In genomic region chr10:95604630-95605029, GRCh38 we compare ENCODE assay signal across 18 cellular contexts. TPM values are rescaled to one million over a fixed set of nuclear protein-coding genes. Genes with fewer than 3 reads are reported as not detected.
A peak's percentile ranks its signal among the peaks of the same experiment; 100 is the strongest.
DNase-seq lines count a peak whose midpoint lies in the region; ATAC-seq and TF ChIP-seq lines count a peak whose summit lies in the region.
"Had no signal": no experiment of that assay in that cellular context is flagged by ENCODE, and none has a peak within 500 bp of the region (broad histone marks: within the 10 kb centered on the region; RNA-seq: fewer than 3 reads in every experiment).

No MANE protein-coding gene starts in this region.

- DNase-seq in cardiac muscle cell (ENCODE audit: low read depth in 1 of 2, low spot score in 1 of 2) (peak in 1 of 2 donors; percentile 45), cardiac septum (ENCODE audit: low spot score) (no peak), right atrium auricular region (ENCODE audit: low spot score) (no peak), neural progenitor cell (ENCODE audit: low spot score) (peak; percentile 55), NCI-H774 (lab: John Stamatoyannopoulos, UW) (no peak), head of caudate nucleus (no peak)
- DNase-seq in activated CD4-positive, alpha-beta T cell treated with anti-CD3 and anti-CD28 coated beads for 4 hours, result no peak
- DNase-seq: activated CD8-positive, alpha-beta T cell treated with anti-CD3 and anti-CD28 coated beads, Interleukin-2, amount 10 ng/mL, durations not matched to agents 7 days and 5 days; activated naive CD4-positive, alpha-beta T cell treated with anti-CD3 and anti-CD28 coated beads for 36 hours; activated T-cell treated with anti-CD3 and anti-CD28 coated beads, Interleukin-2, amount 50 U/mL, for 4 hours; H7; hippocampal formation; NCI-H1417 treated with DMSO at 0.1 percent for 48 hours; NCI-H524 treated with DMSO at 0.1 percent for 48 hours; stimulated activated naive B cell treated with anti-CD40 and anti-IgM and Interleukin-4, amounts not matched to agents 10 μg/mL and 1 μg/mL and 100 μg/mL, for 72 hours; upper lobe of left lung had no signal

- H3K27ac ChIP-seq in cardiac muscle cell (peak overlapping the region; percentile 99), right atrium auricular region (peak overlapping the region; percentile 59 to 94), neural progenitor cell (peak overlapping the region; percentile 41)
- H3K27ac ChIP-seq: BLaER1 had no signal

- H3K9me3 Mint-ChIP-seq in neural progenitor cell, result no peaks in the 10 kb centered on the region
- H3K9me3 Mint-ChIP-seq: activated naive CD4-positive, alpha-beta T cell treated with anti-CD3 and anti-CD28 coated beads for 36 hours; activated T-cell treated with anti-CD3 and anti-CD28 coated beads, Interleukin-2, amount 50 U/mL, for 4 hours; stimulated activated naive B cell treated with anti-CD40 and anti-IgM and Interleukin-4, amounts not matched to agents 10 μg/mL and 1 μg/mL and 100 μg/mL, for 72 hours had no signal

- H3K36me3 Mint-ChIP-seq in neural progenitor cell, result peaks cover 14% of the 10 kb centered on the region

- H3K27ac Mint-ChIP-seq in neural progenitor cell, result no peak overlapping the region
- H3K27ac Mint-ChIP-seq: activated CD8-positive, alpha-beta T cell treated with anti-CD3 and anti-CD28 coated beads, Interleukin-2, amount 10 ng/mL, durations not matched to agents 7 days and 5 days; activated naive CD4-positive, alpha-beta T cell treated with anti-CD3 and anti-CD28 coated beads for 36 hours; stimulated activated naive B cell treated with anti-CD40 and anti-IgM and Interleukin-4, amounts not matched to agents 10 μg/mL and 1 μg/mL and 100 μg/mL, for 72 hours had no signal

- H2AFZ ChIP-seq in neural progenitor cell (replicated peaks), result no peak overlapping the region

- peaks cover 6% of the 10 kb centered on the region for H3K27me3 Mint-ChIP-seq in neural progenitor cell (ENCODE audit: insufficient read depth, low read depth)
- H3K27me3 Mint-ChIP-seq: stimulated activated naive B cell treated with anti-CD40 and anti-IgM and Interleukin-4, amounts not matched to agents 10 μg/mL and 1 μg/mL and 100 μg/mL, for 72 hours had no signal

- H3K4me2 ChIP-seq in neural progenitor cell, result peak overlapping the region; percentile 24
- H3K4me2 ChIP-seq: BLaER1 had no signal

- no peak for ATAC-seq in GM19395 (IDR thresholded peaks at IDR 0.05; ENCODE audit: unreplicated experiment)
- ATAC-seq: activated CD8-positive, alpha-beta T cell treated with anti-CD3 and anti-CD28 coated beads, Interleukin-2, amount 10 ng/mL, durations not matched to agents 7 days and 5 days; activated T-cell treated with anti-CD3 and anti-CD28 coated beads, Interleukin-2, amount 50 U/mL, for 4 hours; stimulated activated naive B cell treated with anti-CD40 and anti-IgM and Interleukin-4, amounts not matched to agents 10 μg/mL and 1 μg/mL and 100 μg/mL, for 72 hours had no signal

- H3K36me3 ChIP-seq in cardiac muscle cell (peaks cover 21% of the 10 kb centered on the region), right atrium auricular region (peaks cover 14% of the 10 kb centered on the region), neural progenitor cell (no peaks in the 10 kb centered on the region)

- H3K9me3 ChIP-seq in cardiac muscle cell (ENCODE audit: low read depth), result no peaks in the 10 kb centered on the region
- no peaks in the 10 kb centered on the region for H3K9me3 ChIP-seq in right atrium auricular region
- no peaks in the 10 kb centered on the region for H3K9me3 ChIP-seq in neural progenitor cell (ENCODE audit: low read depth)
- H3K9me3 ChIP-seq: BLaER1, upper lobe of left lung had no signal

- H3K4me1 Mint-ChIP-seq in neural progenitor cell, result peaks cover 15% of the 10 kb centered on the region

- H3K4me1 ChIP-seq in cardiac muscle cell (ENCODE audit: low read depth) (peaks cover 22% of the 10 kb centered on the region), right atrium auricular region (peaks cover 0 to 31% of the 10 kb centered on the region in 2 donors), neural progenitor cell (peaks cover 18% of the 10 kb centered on the region)
- H3K4me1 ChIP-seq: BLaER1 had no signal

- H3K4me3 ChIP-seq in cardiac muscle cell (no peak overlapping the region), right atrium auricular region (no peak overlapping the region), neural progenitor cell (no peak overlapping the region)
- H3K4me3 ChIP-seq: BLaER1, upper lobe of left lung had no signal

- H3K27me3 ChIP-seq in cardiac muscle cell, result no peaks in the 10 kb centered on the region
- H3K27me3 ChIP-seq in right atrium auricular region, result no peaks in the 10 kb centered on the region
- no peaks in the 10 kb centered on the region for H3K27me3 ChIP-seq in neural progenitor cell
- H3K27me3 ChIP-seq: BLaER1, upper lobe of left lung had no signal

- H3K9ac ChIP-seq in neural progenitor cell, result no peak overlapping the region
- H3K9ac ChIP-seq: BLaER1 had no signal

- H4K20me1 ChIP-seq in neural progenitor cell (ENCODE audit: low read depth), result peaks cover 6% of the 10 kb centered on the region
- H4K20me1 ChIP-seq: BLaER1 had no signal

- H3K4me3 Mint-ChIP-seq in neural progenitor cell, result no peak overlapping the region
- H3K4me3 Mint-ChIP-seq: activated CD8-positive, alpha-beta T cell treated with anti-CD3 and anti-CD28 coated beads, Interleukin-2, amount 10 ng/mL, durations not matched to agents 7 days and 5 days; activated naive CD4-positive, alpha-beta T cell treated with anti-CD3 and anti-CD28 coated beads for 36 hours; activated T-cell treated with anti-CD3 and anti-CD28 coated beads, Interleukin-2, amount 50 U/mL, for 4 hours; stimulated activated naive B cell treated with anti-CD40 and anti-IgM and Interleukin-4, amounts not matched to agents 10 μg/mL and 1 μg/mL and 100 μg/mL, for 72 hours had no signal

- H3K79me2 ChIP-seq in neural progenitor cell (ENCODE audit: low read depth), result no peaks in the 10 kb centered on the region

- intact Hi-C loops in cardiac septum (cut with DNase I) (loop anchor here (5.0 to 10.0 kb wide), 3 partner anchors 42 to 360 kb away; partner anchors contain the start of gene SORBS1), head of caudate nucleus (cut with DNase I) (loop anchor here (5.0 kb wide), 1 partner anchor 232 kb away; no protein-coding TSS in a partner anchor)

- peaks cover 19% of the 10 kb centered on the region for H3F3A ChIP-seq in neural progenitor cell (ENCODE audit: low read depth)

- no peak for TF ChIP-seq CTCF in cardiac muscle cell (IDR thresholded peaks at IDR 0.05; ENCODE audit: low read depth, low read length)
- no peak for TF ChIP-seq CTCF in right atrium auricular region (IDR thresholded peaks at IDR 0.05)
- TF ChIP-seq CTCF in neural progenitor cell (IDR thresholded peaks at IDR 0.05), result peak; percentile 24

RNA-seq across cellular contexts. Expression of gene SORBS1, which starts 43.5 kb away (rescaled TPM):
- total RNA-seq in cardiac muscle cell (14.9 and 20.6 TPM in 2 replicates), cardiac septum (1,045 TPM), right atrium auricular region (100 to 1,000 TPM; 742 to 815 TPM), neural progenitor cell (ENCODE audit: low replicate concordance) (10.1 and 16.1 TPM in 2 replicates)
- polyA plus RNA-seq in cardiac muscle cell, result 11.0 and 12.8 TPM in 2 replicates

RNA-seq across cellular contexts. Expression of gene ALDH18A1, which starts 51.9 kb away (rescaled TPM):
- 40.4 and 44.1 TPM in 2 replicates for total RNA-seq in cardiac muscle cell
- 46.6 and 49.3 TPM in 2 replicates for polyA plus RNA-seq in cardiac muscle cell
- total RNA-seq in cardiac septum, result 19.8 TPM
- total RNA-seq in right atrium auricular region, result 10 to 100 TPM; 13.7 to 17.6 TPM
- 93.7 and 97.2 TPM in 2 replicates for total RNA-seq in neural progenitor cell (ENCODE audit: low replicate concordance)

Comparison
In these comparisons a context has a peak if more than half of its experiments do, and no peak if none do; other contexts are left out.
1. RNA of gene SORBS1, which starts 43.5 kb away (total RNA-seq): 1,045 TPM in cardiac septum (single experiment) and 742 to 815 TPM in right atrium auricular region; 14.9 to 20.6 TPM in cardiac muscle cell and 10.1 to 16.1 TPM in neural progenitor cell; every median in the first group is over 10 times any median in the second.
2. H3K27ac ChIP-seq: peak in every context shown above with its lines; median percentile 99 in cardiac muscle cell; 76 in right atrium auricular region; 41 in neural progenitor cell.